ENCODE assay signal across 17 cellular contexts in the genomic region with DNA sequence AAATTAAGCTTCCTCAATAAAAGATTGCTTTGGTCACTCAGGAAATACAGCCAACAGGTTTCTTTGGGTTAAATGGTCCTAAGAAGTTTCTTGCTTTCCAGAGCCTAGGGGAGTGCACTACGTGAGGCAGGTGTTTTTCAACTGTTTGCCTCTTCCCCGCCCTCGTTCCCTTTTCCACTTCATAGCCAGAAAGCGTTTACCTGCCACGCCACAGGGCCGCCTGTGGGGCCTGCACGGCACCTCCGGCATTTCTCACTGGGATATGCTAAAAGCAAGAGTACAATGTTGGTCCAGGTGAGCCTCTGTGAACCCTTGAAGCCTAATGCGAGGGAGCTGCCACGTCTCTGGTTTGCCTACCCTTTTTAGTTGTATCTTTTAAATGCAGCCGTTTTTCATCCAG.
DNase-seq lines count a peak whose midpoint lies in the region; ATAC-seq, FAIRE-seq and TF ChIP-seq lines count a peak whose summit lies in the region.
"Had no signal": no experiment of that assay in that cellular context is flagged by ENCODE, and none has a peak within 500 bp of the region (broad histone marks: within the 10 kb centered on the region; RNA-seq: fewer than 3 reads in every experiment).

No MANE protein-coding gene starts in this region.

- peak; percentile 21 for DNase-seq in activated CD4-positive, alpha-beta T cell treated with anti-CD3 and anti-CD28 coated beads for 48 hours
- no peak for DNase-seq in activated CD4-positive, alpha-beta T cell treated with anti-CD3 and anti-CD28 coated beads, Interleukin-2, amount 50 U/mL, for 4 hours
- DNase-seq in T-helper 2 cell treated with Interferon-gamma antibody and Interleukin-4, amounts not matched to agents 5 μg/mL and 100 μg/mL, for 36 hours (ENCODE audit: low spot score), result no peak
- DNase-seq in activated naive CD8-positive, alpha-beta T cell treated with anti-CD3 and anti-CD28 coated beads, Interleukin-2, amount 50 U/mL, for 24 hours, result no peak
- DNase-seq in osteoblast (ENCODE audit: insufficient read length, low spot score, missing footprints), result no peak
- no peak for DNase-seq in RCC 7860 (ENCODE audit: low spot score)
- DNase-seq in transverse colon, result no peak
- no peak for DNase-seq in CD1c-positive myeloid dendritic cell (ENCODE audit: extremely low spot score)
- DNase-seq: ACHN, activated gamma-delta T cell, NCI-H1105, SW 1271 had no signal

- 55 to 78% methylated on average over 9 to 11 of the region's 11 CpGs for WGBS in transverse colon (ENCODE audit: low coverage in 1 of 2), 2 donors

- H3K4me3 Mint-ChIP-seq in T-helper 2 cell treated with Interferon-gamma antibody and Interleukin-4, amounts not matched to agents 5 μg/mL and 100 μg/mL, for 36 hours, result peak overlapping the region; percentile 73
- peak overlapping the region; percentile 75 for H3K4me3 Mint-ChIP-seq in activated naive CD8-positive, alpha-beta T cell treated with anti-CD3 and anti-CD28 coated beads, Interleukin-2, amount 50 U/mL, for 24 hours

- no peaks in the 10 kb centered on the region for H3K9me3 Mint-ChIP-seq in T-helper 2 cell treated with Interferon-gamma antibody and Interleukin-4, amounts not matched to agents 5 μg/mL and 100 μg/mL, for 36 hours
- no peaks in the 10 kb centered on the region for H3K9me3 Mint-ChIP-seq in activated naive CD8-positive, alpha-beta T cell treated with anti-CD3 and anti-CD28 coated beads, Interleukin-2, amount 50 U/mL, for 24 hours

- H3K4me1 Mint-ChIP-seq in T-helper 2 cell treated with Interferon-gamma antibody and Interleukin-4, amounts not matched to agents 5 μg/mL and 100 μg/mL, for 36 hours (ENCODE audit: low read depth), result peaks cover 51% of the 10 kb centered on the region
- H3K4me1 Mint-ChIP-seq in activated naive CD8-positive, alpha-beta T cell treated with anti-CD3 and anti-CD28 coated beads, Interleukin-2, amount 50 U/mL, for 24 hours, result peaks cover 56% of the 10 kb centered on the region

- intact Hi-C loops in transverse colon (cut with DNase I; ENCODE audit: low total_unique reads), result no loop called here

- H3K27ac ChIP-seq in osteoblast (ENCODE audit: low read depth, low read length) (peak overlapping the region; percentile 76), transverse colon (peak overlapping the region in 2 of 4 donors; percentile 24 to 34)
- H3K27ac ChIP-seq: right atrium auricular region had no signal

- H4K20me1 ChIP-seq in osteoblast (ENCODE audit: insufficient read depth, low read length), result peaks cover 6% of the 10 kb centered on the region

- FAIRE-seq in RCC 7860 (lab: Jason Lieb, UNC), result no peak
- FAIRE-seq: endometrium, H1, K562, urothelium cell line had no signal

- H3K9me3 ChIP-seq in osteoblast (ENCODE audit: low read depth, low read length) (no peaks in the 10 kb centered on the region), transverse colon (no peaks in the 10 kb centered on the region)
- H3K9me3 ChIP-seq: right atrium auricular region had no signal

- TF ChIP-seq CTCF in osteoblast (IDR thresholded peaks at IDR 0.05; ENCODE audit: extremely low read depth, low read depth, low read length) (no peak), transverse colon (IDR thresholded peaks at IDR 0.05) (no peak)

- H3K4me3 ChIP-seq in osteoblast (ENCODE audit: insufficient read depth, low read length), result no peak overlapping the region
- no peak overlapping the region for H3K4me3 ChIP-seq in transverse colon
- H3K4me3 ChIP-seq: K562, right atrium auricular region had no signal

- peak overlapping the region; percentile 97 for H3K27ac Mint-ChIP-seq in T-helper 2 cell treated with Interferon-gamma antibody and Interleukin-4, amounts not matched to agents 5 μg/mL and 100 μg/mL, for 36 hours
- peak overlapping the region; percentile 96 for H3K27ac Mint-ChIP-seq in activated naive CD8-positive, alpha-beta T cell treated with anti-CD3 and anti-CD28 coated beads, Interleukin-2, amount 50 U/mL, for 24 hours

- H3K4me1 ChIP-seq in osteoblast (ENCODE audit: insufficient read depth, low read length) (peaks cover 57% of the 10 kb centered on the region), transverse colon (peaks cover 0 to 17% (median 2%) of the 10 kb centered on the region in 4 donors)
- H3K4me1 ChIP-seq: right atrium auricular region had no signal

- H3K27me3 ChIP-seq in osteoblast (ENCODE audit: insufficient read depth, low read length), result no peaks in the 10 kb centered on the region
- H3K27me3 ChIP-seq in transverse colon, result no peaks in the 10 kb centered on the region
- H3K27me3 ChIP-seq: right atrium auricular region had no signal

- no peak for ATAC-seq in activated naive CD8-positive, alpha-beta T cell treated with anti-CD3 and anti-CD28 coated beads, Interleukin-2, amount 50 U/mL, for 24 hours
- ATAC-seq: K562 had no signal

- H3K4me2 ChIP-seq in osteoblast (ENCODE audit: insufficient read depth, low read length), result no peak overlapping the region

- TF ChIP-seq EP300 in transverse colon (IDR thresholded peaks at IDR 0.05; ENCODE audit: low read depth), result no peak

- H3K36me3 Mint-ChIP-seq in T-helper 2 cell treated with Interferon-gamma antibody and Interleukin-4, amounts not matched to agents 5 μg/mL and 100 μg/mL, for 36 hours (ENCODE audit: low read depth), result peaks cover 3% of the 10 kb centered on the region
- peaks cover 4% of the 10 kb centered on the region for H3K36me3 Mint-ChIP-seq in activated naive CD8-positive, alpha-beta T cell treated with anti-CD3 and anti-CD28 coated beads, Interleukin-2, amount 50 U/mL, for 24 hours (ENCODE audit: low read depth)

- H2AFZ ChIP-seq in osteoblast (ENCODE audit: low read length), result no peak overlapping the region

- H3K36me3 ChIP-seq in osteoblast (ENCODE audit: insufficient read depth, low read length) (peaks cover 75% of the 10 kb centered on the region), transverse colon (peaks cover 0 to 22% (median 10%) of the 10 kb centered on the region in 4 donors)

- H3K79me2 ChIP-seq in osteoblast (ENCODE audit: insufficient read depth, low read length), result peaks cover 55% of the 10 kb centered on the region

- in situ Hi-C loops in transverse colon (cut with MboI; ENCODE audit: low pct_ligation_motif_present in 1 of 4, low pct_unique_long_range_greater_than_20kb in 1 of 4, low sequenced_read_pairs in 3 of 4), result loop anchor here in 1 of 4 donors (25.0 kb wide), 1 partner anchor 598 kb away; no protein-coding TSS in a partner anchor

- TF ChIP-seq POLR2A in transverse colon (IDR thresholded peaks at IDR 0.05), result no peak

- no peaks in the 10 kb centered on the region for H3K27me3 Mint-ChIP-seq in T-helper 2 cell treated with Interferon-gamma antibody and Interleukin-4, amounts not matched to agents 5 μg/mL and 100 μg/mL, for 36 hours (ENCODE audit: low read depth)
- peaks cover 2% of the 10 kb centered on the region for H3K27me3 Mint-ChIP-seq in activated naive CD8-positive, alpha-beta T cell treated with anti-CD3 and anti-CD28 coated beads, Interleukin-2, amount 50 U/mL, for 24 hours
